ENCODE assay signal across 1 cellular context in genomic region chr14:49931523-49931922, GRCh38.
TF ChIP-seq lines count a peak whose summit lies in the region.

No MANE protein-coding gene starts in this region.

TF ChIP-seq in H1, 55 proteins besides CTCF, POLR2A, EP300 and RAD21 (continued from another document):
- TF ChIP-seq SRF (IDR thresholded peaks at IDR 0.05; ENCODE audit: low read depth, low read length), result peak; percentile 71; the same call in 1 of the 2 replicates
